Comparison of ENCODE assay signal across 9 cellular contexts in the genomic region with DNA sequence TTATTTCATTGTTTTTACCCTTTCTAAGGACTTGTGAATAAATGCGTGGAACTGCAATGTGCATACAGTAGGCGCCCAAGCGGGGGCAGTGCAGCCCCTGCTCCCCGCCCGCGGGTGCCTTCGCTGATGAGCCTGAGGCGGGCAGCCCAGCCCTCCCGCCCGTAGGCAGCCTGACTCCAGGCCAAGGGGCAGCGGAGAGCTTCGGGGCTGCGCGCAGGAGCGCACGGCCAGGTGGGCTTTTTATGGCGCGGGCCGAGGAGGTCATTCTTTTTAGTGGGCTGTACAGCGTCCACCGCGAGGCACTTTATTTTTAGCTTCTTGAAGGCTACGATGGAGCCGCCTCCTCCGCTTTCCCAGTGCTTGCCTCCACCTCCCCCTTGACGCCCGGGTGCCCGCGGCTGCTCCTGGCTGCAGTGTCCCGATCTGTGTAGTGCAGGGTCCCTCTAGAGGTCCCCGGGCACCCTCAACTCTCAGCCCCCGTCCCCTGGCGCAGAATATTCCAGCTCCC.
A peak's percentile ranks its signal among the peaks of the same experiment; 100 is the strongest.
DNase-seq lines count a peak whose midpoint lies in the region; ATAC-seq, FAIRE-seq and TF ChIP-seq lines count a peak whose summit lies in the region.
"Had no signal": no experiment of that assay in that cellular context is flagged by ENCODE, and none has a peak within 500 bp of the region (broad histone marks: within the 10 kb centered on the region; RNA-seq: fewer than 3 reads in every experiment).

No MANE protein-coding gene starts in this region.

- peaks cover 25% of the 10 kb centered on the region for H3K27me3 Mint-ChIP-seq in activated T-cell treated with anti-CD3 and anti-CD28 coated beads, Interleukin-2, amount 50 U/mL, for 4 hours (ENCODE audit: low read depth)

- H3K27me3 ChIP-seq in small intestine (ENCODE audit: control insufficient read depth in 2 of 2, insufficient read depth in 2 of 2, low read length in 2 of 2), result peaks cover 0 to 7% of the 10 kb centered on the region in 2 donors
- peaks cover 0 to 61% (median 2%) of the 10 kb centered on the region in 4 donors for H3K27me3 ChIP-seq in esophagus squamous epithelium

- intact Hi-C loops in esophagus squamous epithelium (cut with DNase I), result loop anchor here (10.0 kb wide), 1 partner anchor 137 kb away; no protein-coding TSS in a partner anchor

- peaks cover 6% of the 10 kb centered on the region for H3K9me3 Mint-ChIP-seq in activated T-cell treated with anti-CD3 and anti-CD28 coated beads, Interleukin-2, amount 50 U/mL, for 4 hours

- H3K4me1 ChIP-seq in small intestine (ENCODE audit: control insufficient read depth in 2 of 2, insufficient read depth in 1 of 2, low read depth in 1 of 2, low read length in 1 of 2), result no peaks in the 10 kb centered on the region
- H3K4me1 ChIP-seq in esophagus squamous epithelium, result peaks cover 11 to 21% (median 12%) of the 10 kb centered on the region in 3 donors

- DNase-seq in activated T-cell treated with anti-CD3 and anti-CD28 coated beads, Interleukin-2, amount 50 U/mL, for 4 hours, result no peak
- no peak for DNase-seq in activated T-cell treated with anti-CD3 and anti-CD28 coated beads for 4 hours
- DNase-seq in frontal cortex (ENCODE audit: low spot score in 2 of 2), result peak; percentile 50 to 61
- peak; percentile 11 for DNase-seq in small intestine
- DNase-seq in GDM1 (lab: John Stamatoyannopoulos, UW), result no peak
- no peak for DNase-seq in esophagus squamous epithelium (lab: John Stamatoyannopoulos, UW)

- H3K4me3 ChIP-seq in small intestine (ENCODE audit: low read depth in 1 of 2, low read length in 2 of 2) (no peak overlapping the region), esophagus squamous epithelium (peak overlapping the region in 2 of 4 donors; percentile 14)

- no peaks in the 10 kb centered on the region for H3K36me3 ChIP-seq in small intestine (ENCODE audit: control insufficient read depth in 2 of 2, insufficient read depth in 2 of 2, low read length in 2 of 2)
- H3K36me3 ChIP-seq in esophagus squamous epithelium, result no peaks in the 10 kb centered on the region

- H3K27ac ChIP-seq in VCaP (peak overlapping the region; percentile 54; the same call in 1 of the 2 replicates), small intestine (ENCODE audit: low read depth in 1 of 2, low read length in 1 of 2) (no peak overlapping the region), esophagus squamous epithelium (no peak overlapping the region)

- H3K4me1 Mint-ChIP-seq in activated T-cell treated with anti-CD3 and anti-CD28 coated beads, Interleukin-2, amount 50 U/mL, for 4 hours (ENCODE audit: low read depth), result no peaks in the 10 kb centered on the region

- no peak for TF ChIP-seq POLR2A in esophagus squamous epithelium (IDR thresholded peaks at IDR 0.05)

- TF ChIP-seq CTCF in VCaP (conservative IDR thresholded peaks at IDR 0.05) (no peak; the same call in 1 of the 2 replicates), esophagus squamous epithelium (IDR thresholded peaks at IDR 0.05) (peak in 1 of 6 experiments; percentile 29)

- FAIRE-seq in frontal cortex (lab: Jason Lieb, UNC) (no peak), small intestine (lab: Jason Lieb, UNC) (no peak)
- FAIRE-seq: D721Med had no signal

- peak overlapping the region; percentile 8 for H3K4me3 Mint-ChIP-seq in activated T-cell treated with anti-CD3 and anti-CD28 coated beads, Interleukin-2, amount 50 U/mL, for 4 hours

- H3K9me3 ChIP-seq in small intestine (ENCODE audit: control insufficient read depth, low read depth) (no peaks in the 10 kb centered on the region), esophagus squamous epithelium (peaks cover 0 to 8% (median 0%) of the 10 kb centered on the region in 3 donors)

- no peaks in the 10 kb centered on the region for H3K36me3 Mint-ChIP-seq in activated T-cell treated with anti-CD3 and anti-CD28 coated beads, Interleukin-2, amount 50 U/mL, for 4 hours (ENCODE audit: insufficient read depth)

- ATAC-seq in activated T-cell treated with anti-CD3 and anti-CD28 coated beads, Interleukin-2, amount 50 U/mL, for 4 hours, result peak in 1 of 2 donors; percentile 22
- no peak for ATAC-seq in HG03342 (IDR thresholded peaks at IDR 0.05; ENCODE audit: unreplicated experiment)

- 5 to 17% (median 10%) methylated on average over 28 to 33 of the region's 33 CpGs for WGBS in small intestine, 3 donors
- 17 to 18% methylated on average over 12 to 17 of the region's 33 CpGs for WGBS in esophagus squamous epithelium, 2 donors

Comparison
In these comparisons a context has a peak if more than half of its experiments do, and no peak if none do; other contexts are left out.
1. DNase-seq: peak in frontal cortex (2 of 2) and small intestine (single experiment); none in activated T-cell treated with anti-CD3 and anti-CD28 coated beads, Interleukin-2, amount 50 U/mL, for 4 hours (single experiment), activated T-cell treated with anti-CD3 and anti-CD28 coated beads for 4 hours (single experiment), GDM1 (single experiment) and esophagus squamous epithelium (single experiment).